ENCODE assay signal across 17 cellular contexts in genomic region chr17:81599719-81600486, GRCh38. TPM values are rescaled to one million over a fixed set of nuclear protein-coding genes. Genes with fewer than 3 reads are reported as not detected.
DNase-seq lines count a peak whose midpoint lies in the region; ATAC-seq and TF ChIP-seq lines count a peak whose summit lies in the region.
"Had no signal": no experiment of that assay in that cellular context is flagged by ENCODE, and none has a peak within 500 bp of the region (broad histone marks: within the 10 kb centered on the region; RNA-seq: fewer than 3 reads in every experiment).

No MANE protein-coding gene starts in this region.

- H3K4me1 Mint-ChIP-seq in type B pancreatic cell (ENCODE audit: unreplicated experiment), result peaks cover 4% of the 10 kb centered on the region

- in situ Hi-C loops in astrocyte of the spinal cord (cut with HindIII; ENCODE audit: low sequenced_read_pairs), result no loop called here

- peaks cover 0 to 20% of the 10 kb centered on the region in 2 donors for H3K4me1 ChIP-seq in right atrium auricular region
- H3K4me1 ChIP-seq in left ventricle myocardium inferior, result peaks cover 21% of the 10 kb centered on the region

- ATAC-seq in Right ventricle myocardium inferior, result peak; percentile 78

- H3K27me3 Mint-ChIP-seq in type B pancreatic cell, result no peaks in the 10 kb centered on the region
- H3K27me3 Mint-ChIP-seq: central memory CD8-positive, alpha-beta T cell; memory B cell had no signal

- TF ChIP-seq CTCF in right atrium auricular region (IDR thresholded peaks at IDR 0.05) (no peak), astrocyte of the spinal cord (IDR thresholded peaks at IDR 0.05; ENCODE audit: low read depth, low read length) (no peak), left ventricle myocardium inferior (IDR thresholded peaks at IDR 0.05; ENCODE audit: borderline replicate concordance) (no peak), type B pancreatic cell (conservative IDR thresholded peaks at IDR 0.05) (no peak)

- H3K36me3 Mint-ChIP-seq in type B pancreatic cell, result peaks cover 13% of the 10 kb centered on the region

- DNase-seq in Right ventricle myocardium inferior (ENCODE audit: missing footprints) (no peak), right atrium auricular region (ENCODE audit: low spot score) (no peak), astrocyte of the spinal cord (ENCODE audit: low read depth, low spot score) (peak; percentile 26), left ventricle myocardium inferior (peak; percentile 58), type B pancreatic cell (ENCODE audit: extremely low spot score, unreplicated experiment) (no peak), COR-L47 (lab: John Stamatoyannopoulos, UW) (no peak), KG1 (lab: John Stamatoyannopoulos, UW) (no peak)
- no peak for DNase-seq in activated CD4-positive, CD25-positive, alpha-beta regulatory T cell (lab: John Stamatoyannopoulos, UW)
- DNase-seq: 8988T; activated effector memory CD4-positive, alpha-beta T cell treated with anti-CD3 and anti-CD28 coated beads, Interleukin-2, amount 50 U/mL, for 16 hours; DMS 273 treated with DMSO at 0.1 percent for 48 hours; NCI-H2081 treated with DMSO at 0.1 percent for 48 hours; NCI-H748 treated with DMSO at 0.1 percent for 48 hours had no signal

- H3K36me3 ChIP-seq in right atrium auricular region (peaks cover 85% of the 10 kb centered on the region), left ventricle myocardium inferior (peaks cover 88% of the 10 kb centered on the region)

- H3K27me3 ChIP-seq in right atrium auricular region, result no peaks in the 10 kb centered on the region
- no peaks in the 10 kb centered on the region for H3K27me3 ChIP-seq in left ventricle myocardium inferior (ENCODE audit: low read depth)

- H3K27ac Mint-ChIP-seq in type B pancreatic cell, result peak overlapping the region; percentile 3
- H3K27ac Mint-ChIP-seq: memory B cell had no signal

- H3K4me3 ChIP-seq in right atrium auricular region (no peak overlapping the region), astrocyte of the spinal cord (ENCODE audit: low read depth, low read length) (no peak overlapping the region), left ventricle myocardium inferior (no peak overlapping the region)
- H3K4me3 ChIP-seq: HAP-1, smooth muscle cell had no signal

- H3K27ac ChIP-seq in right atrium auricular region (no peak overlapping the region), left ventricle myocardium inferior (replicated peaks) (peak overlapping the region; percentile 47)

- H3K9me3 Mint-ChIP-seq in type B pancreatic cell, result no peaks in the 10 kb centered on the region
- H3K9me3 Mint-ChIP-seq: central memory CD8-positive, alpha-beta T cell; memory B cell had no signal

- H3K9me3 ChIP-seq in right atrium auricular region, result no peaks in the 10 kb centered on the region
- H3K9me3 ChIP-seq in left ventricle myocardium inferior (replicated peaks), result no peaks in the 10 kb centered on the region
- H3K9me3 ChIP-seq: HAP-1 had no signal

- intact Hi-C loops in Right ventricle myocardium inferior (cut with DNase I), result loop anchor here (2.0 to 5.0 kb wide), 3 partner anchors 33 to 345 kb away; partner anchors contain the start of gene ACTG1
- intact Hi-C loops in left ventricle myocardium inferior (cut with micrococcal nuclease), result loop anchor here (5.0 kb wide), 1 partner anchor 348 kb away; no protein-coding TSS in a partner anchor

- H3K4me3 Mint-ChIP-seq in type B pancreatic cell, result no peak overlapping the region
- H3K4me3 Mint-ChIP-seq: central memory CD8-positive, alpha-beta T cell; memory B cell had no signal

RNA-seq across cellular contexts. Expression of gene NPLOC4, which starts 37.0 kb away (rescaled TPM):
- total RNA-seq in Right ventricle myocardium inferior (82.0 TPM), right atrium auricular region (10 to 100 TPM; 69.3 to 70.4 TPM), left ventricle myocardium inferior (87.5 TPM), type B pancreatic cell (ENCODE audit: low replicate concordance) (82.4 and 90.1 TPM in 2 replicates)

RNA-seq across cellular contexts. Expression of gene TSPAN10, which starts 37.1 kb away (rescaled TPM):
- total RNA-seq in Right ventricle myocardium inferior (0.24 TPM), right atrium auricular region (not detected), left ventricle myocardium inferior (0.30 TPM), type B pancreatic cell (ENCODE audit: low replicate concordance) (1.4 and 3.0 TPM in 2 replicates)

RNA-seq across cellular contexts. Expression of gene FAAP100, which starts 47.8 kb away (rescaled TPM):
- total RNA-seq in Right ventricle myocardium inferior, result 14.8 TPM
- 10 to 100 TPM; 12.8 to 13.7 TPM for total RNA-seq in right atrium auricular region
- 15.9 TPM for total RNA-seq in left ventricle myocardium inferior
- 33.5 and 44.7 TPM in 2 replicates for total RNA-seq in type B pancreatic cell (ENCODE audit: low replicate concordance)

RNA-seq across cellular contexts. Expression of gene PDE6G, which starts 56.4 kb away (rescaled TPM):
- not detected for total RNA-seq in Right ventricle myocardium inferior
- total RNA-seq in right atrium auricular region, result not detected
- total RNA-seq in left ventricle myocardium inferior, result not detected
- total RNA-seq in type B pancreatic cell (ENCODE audit: low replicate concordance), result 0.97 TPM in 1 of 2 replicates, not detected in the other

Comparison
In these comparisons a context has a peak if more than half of its experiments do, and no peak if none do; other contexts are left out.
1. DNase-seq: peak in astrocyte of the spinal cord (single experiment) and left ventricle myocardium inferior (single experiment); none in Right ventricle myocardium inferior (single experiment), right atrium auricular region (single experiment), type B pancreatic cell (single experiment), COR-L47 (single experiment), activated CD4-positive, CD25-positive, alpha-beta regulatory T cell (0 of 4) and KG1 (single experiment).